ENCODE assay signal across 13 cellular contexts in genomic region chr7:66859794-66860645, GRCh38.
A peak's percentile ranks its signal among the peaks of the same experiment; 100 is the strongest.
DNase-seq lines count a peak whose midpoint lies in the region; ATAC-seq lines count a peak whose summit lies in the region.
"Had no signal": no experiment of that assay in that cellular context is flagged by ENCODE, and none has a peak within 500 bp of the region (broad histone marks: within the 10 kb centered on the region; RNA-seq: fewer than 3 reads in every experiment).

No MANE protein-coding gene starts in this region.

- peak overlapping the region; percentile 32 for H3K27ac ChIP-seq in CD4-positive, alpha-beta memory T cell (ENCODE audit: low read depth, low read length)
- no peak overlapping the region for H3K27ac ChIP-seq in mesenchymal stem cell (ENCODE audit: low read length, poor library complexity, severe bottlenecking)
- H3K27ac ChIP-seq: BLaER1 treated with 17β-estradiol and CSF1 and Interleukin-3, amounts not matched to agents 10 nM and 100 nM; neutrophil had no signal

- H3K36me3 Mint-ChIP-seq in CD4-positive, alpha-beta memory T cell, result peaks cover 4 to 28% of the 10 kb centered on the region in 2 donors
- peaks cover 6% of the 10 kb centered on the region for H3K36me3 Mint-ChIP-seq in activated naive CD8-positive, alpha-beta T cell treated with anti-CD3 and anti-CD28 coated beads, Interleukin-2, amount 10 ng/mL, durations not matched to agents 7 days and 5 days

- no peak overlapping the region for H2BK5ac ChIP-seq in mesenchymal stem cell (ENCODE audit: low read depth, low read length, poor library complexity, severe bottlenecking)

- H4K91ac ChIP-seq in mesenchymal stem cell (ENCODE audit: low read length), result peak overlapping the region; percentile 56

- peak overlapping the region; percentile 30 for H4K8ac ChIP-seq in mesenchymal stem cell (ENCODE audit: low read length)

- no peaks in the 10 kb centered on the region for H3K79me1 ChIP-seq in mesenchymal stem cell (replicated peaks; ENCODE audit: low read length, poor library complexity, severe bottlenecking)

- H3K9me3 ChIP-seq in CD4-positive, alpha-beta memory T cell (ENCODE audit: control insufficient read depth in 1 of 2, low read length in 2 of 2), result no peaks in the 10 kb centered on the region
- no peaks in the 10 kb centered on the region for H3K9me3 ChIP-seq in mesenchymal stem cell (ENCODE audit: control insufficient read depth, low read length)
- H3K9me3 ChIP-seq: BLaER1 treated with 17β-estradiol and CSF1 and Interleukin-3, amounts not matched to agents 10 nM and 100 nM; neutrophil had no signal

- H3K23ac ChIP-seq in mesenchymal stem cell (ENCODE audit: low read length in 2 of 2), result no peak overlapping the region

- intact Hi-C loops in CD4-positive, alpha-beta memory T cell (cut with micrococcal nuclease), result no loop called here

- no peaks in the 10 kb centered on the region for H3K27me3 ChIP-seq in CD4-positive, alpha-beta memory T cell (ENCODE audit: insufficient read depth, low read length)
- H3K27me3 ChIP-seq in mesenchymal stem cell (ENCODE audit: control insufficient read depth in 1 of 2, insufficient read depth in 1 of 2, low read length in 2 of 2), result no peaks in the 10 kb centered on the region
- H3K27me3 ChIP-seq: BLaER1 treated with 17β-estradiol and CSF1 and Interleukin-3, amounts not matched to agents 10 nM and 100 nM; neutrophil had no signal

- H3K4ac ChIP-seq in mesenchymal stem cell (ENCODE audit: low read depth in 1 of 2, low read length in 2 of 2), result no peak overlapping the region

- H3K9me3 Mint-ChIP-seq in CD4-positive, alpha-beta memory T cell, result no peaks in the 10 kb centered on the region
- no peaks in the 10 kb centered on the region for H3K9me3 Mint-ChIP-seq in activated naive CD8-positive, alpha-beta T cell treated with anti-CD3 and anti-CD28 coated beads, Interleukin-2, amount 10 ng/mL, durations not matched to agents 7 days and 5 days

- peak overlapping the region; percentile 44 to 97 (median 95) for H3K27ac Mint-ChIP-seq in CD4-positive, alpha-beta memory T cell
- peak overlapping the region; percentile 88 for H3K27ac Mint-ChIP-seq in activated naive CD8-positive, alpha-beta T cell treated with anti-CD3 and anti-CD28 coated beads, Interleukin-2, amount 10 ng/mL, durations not matched to agents 7 days and 5 days

- H3K27me3 Mint-ChIP-seq in CD4-positive, alpha-beta memory T cell, result no peaks in the 10 kb centered on the region
- no peaks in the 10 kb centered on the region for H3K27me3 Mint-ChIP-seq in activated naive CD8-positive, alpha-beta T cell treated with anti-CD3 and anti-CD28 coated beads, Interleukin-2, amount 10 ng/mL, durations not matched to agents 7 days and 5 days

- peak in 3 of 5 donors; percentile 8 to 37 (median 33) for DNase-seq in CD4-positive, alpha-beta memory T cell
- DNase-seq in NCI-H2227 treated with DMSO at 0.1 percent for 48 hours (lab: John Stamatoyannopoulos, UW) (peak; percentile 35), mesenchymal stem cell (peak; percentile 26)
- DNase-seq in activated naive CD8-positive, alpha-beta T cell treated with anti-CD3 and anti-CD28 coated beads, Interleukin-2, amount 10 ng/mL, durations not matched to agents 7 days and 5 days, result peak; percentile 34
- no peak for DNase-seq in activated CD8-positive, alpha-beta memory T cell treated with anti-CD3 and anti-CD28 coated beads, Interleukin-2, amount 50 U/mL, for 48 hours
- DNase-seq: foreskin fibroblast, KBM-7, SIG-M5 had no signal

- H3K4me3 Mint-ChIP-seq in CD4-positive, alpha-beta memory T cell, result peak overlapping the region; percentile 57 to 84 (median 66)
- peak overlapping the region; percentile 44 for H3K4me3 Mint-ChIP-seq in activated naive CD8-positive, alpha-beta T cell treated with anti-CD3 and anti-CD28 coated beads, Interleukin-2, amount 10 ng/mL, durations not matched to agents 7 days and 5 days

- 79% methylated on average over 9 of the region's 10 CpGs for WGBS in mesenchymal stem cell

- no peak overlapping the region for H2AFZ ChIP-seq in mesenchymal stem cell (ENCODE audit: low read depth, low read length)

- peak; percentile 69 for ATAC-seq in activated naive CD8-positive, alpha-beta T cell treated with anti-CD3 and anti-CD28 coated beads, Interleukin-2, amount 10 ng/mL, durations not matched to agents 7 days and 5 days (ENCODE audit: low read depth)
- ATAC-seq in HG02852 (IDR thresholded peaks at IDR 0.05; ENCODE audit: unreplicated experiment) (no peak), GM21515 (IDR thresholded peaks at IDR 0.05; ENCODE audit: unreplicated experiment) (no peak), HG02938 (IDR thresholded peaks at IDR 0.05; ENCODE audit: unreplicated experiment) (no peak)

- H3K18ac ChIP-seq in mesenchymal stem cell (ENCODE audit: low read depth in 1 of 2, low read length in 2 of 2), result no peak overlapping the region

- POLR2A ChIA-PET in CD4-positive, alpha-beta memory T cell (lab: Charles Lee; ENCODE audit: partially characterized antibody), result interaction anchor here (1.0 to 3.0 kb wide), 4 partner anchors 9 to 61 kb away, joined by 3 to 41 read pairs (median 5); partner anchors contain the start of gene TMEM248
- POLR2A ChIA-PET in activated naive CD8-positive, alpha-beta T cell treated with anti-CD3 and anti-CD28 coated beads, Interleukin-2, amount 10 ng/mL, durations not matched to agents 7 days and 5 days (lab: Charles Lee), result interaction anchor here (1.6 kb wide), 1 partner anchor 61 kb away, joined by 4 read pairs; the partner anchor contains the start of gene TMEM248

- no peak overlapping the region for H3K4me3 ChIP-seq in CD4-positive, alpha-beta memory T cell (ENCODE audit: low read length in 2 of 2)
- no peak overlapping the region for H3K4me3 ChIP-seq in mesenchymal stem cell (ENCODE audit: insufficient read depth in 1 of 2, low read depth in 1 of 2, low read length in 2 of 2)
- H3K4me3 ChIP-seq: BLaER1 treated with 17β-estradiol and CSF1 and Interleukin-3, amounts not matched to agents 10 nM and 100 nM had no signal

- CTCF ChIA-PET in CD4-positive, alpha-beta memory T cell (lab: Charles Lee; ENCODE audit: partially characterized antibody), result no interaction called here

- no peak overlapping the region for H3K9ac ChIP-seq in mesenchymal stem cell (ENCODE audit: low read length)
- H3K9ac ChIP-seq: BLaER1 treated with 17β-estradiol and CSF1 and Interleukin-3, amounts not matched to agents 10 nM and 100 nM had no signal

- no peak overlapping the region for H2BK15ac ChIP-seq in mesenchymal stem cell (ENCODE audit: low read depth, poor library complexity, severe bottlenecking)

- H3K4me2 ChIP-seq in mesenchymal stem cell (ENCODE audit: low read length, poor library complexity, severe bottlenecking), result no peak overlapping the region
- H3K4me2 ChIP-seq: BLaER1 treated with 17β-estradiol and CSF1 and Interleukin-3, amounts not matched to agents 10 nM and 100 nM had no signal

- H3K4me1 Mint-ChIP-seq in CD4-positive, alpha-beta memory T cell, result peaks cover 9 to 12% (median 11%) of the 10 kb centered on the region in 4 donors
- H3K4me1 Mint-ChIP-seq in activated naive CD8-positive, alpha-beta T cell treated with anti-CD3 and anti-CD28 coated beads, Interleukin-2, amount 10 ng/mL, durations not matched to agents 7 days and 5 days, result peaks cover 12% of the 10 kb centered on the region

- no peak overlapping the region for H2BK120ac ChIP-seq in mesenchymal stem cell (ENCODE audit: low read depth, low read length)

- H3K14ac ChIP-seq in mesenchymal stem cell (ENCODE audit: low read length in 2 of 2), result no peak overlapping the region

- no peaks in the 10 kb centered on the region for H3K4me1 ChIP-seq in CD4-positive, alpha-beta memory T cell (ENCODE audit: insufficient read depth, low read length)
- peaks cover 9% of the 10 kb centered on the region for H3K4me1 ChIP-seq in mesenchymal stem cell (ENCODE audit: control insufficient read depth, insufficient read depth, low read depth, low read length)
- H3K4me1 ChIP-seq: BLaER1 treated with 17β-estradiol and CSF1 and Interleukin-3, amounts not matched to agents 10 nM and 100 nM had no signal

- H3K36me3 ChIP-seq in CD4-positive, alpha-beta memory T cell (ENCODE audit: insufficient read depth, low read length), result no peaks in the 10 kb centered on the region
- peaks cover 15 to 42% of the 10 kb centered on the region in 2 experiments for H3K36me3 ChIP-seq in mesenchymal stem cell (ENCODE audit: control insufficient read depth in 1 of 2, insufficient read depth in 2 of 2, low read depth in 1 of 2, low read length in 2 of 2)
- H3K36me3 ChIP-seq: neutrophil had no signal

- no peak overlapping the region for H2BK12ac ChIP-seq in mesenchymal stem cell (ENCODE audit: low read length in 2 of 2)

- no peak overlapping the region for H2AK5ac ChIP-seq in mesenchymal stem cell (ENCODE audit: low read length, severe bottlenecking)
